In genomic region chr9:125241863-125242739, GRCh38 we compare ENCODE assay signal across 8 cellular contexts. TPM values are rescaled to one million over a fixed set of nuclear protein-coding genes. Genes with fewer than 3 reads are reported as not detected.
A peak's percentile ranks its signal among the peaks of the same experiment; 100 is the strongest.
DNase-seq lines count a peak whose midpoint lies in the region; ATAC-seq and TF ChIP-seq lines count a peak whose summit lies in the region.

No MANE protein-coding gene starts in this region.

- H3K4me1 Mint-ChIP-seq in activated CD4-positive, alpha-beta memory T cell treated with anti-CD3 and anti-CD28 coated beads, Interleukin-2, amount 10 ng/mL, durations not matched to agents 7 days and 5 days, result peaks cover 39% of the 10 kb centered on the region
- peaks cover 53% of the 10 kb centered on the region for H3K4me1 Mint-ChIP-seq in osteocyte (ENCODE audit: unreplicated experiment)

- peak overlapping the region; percentile 70 for H3K4me3 ChIP-seq in fibroblast of villous mesenchyme (ENCODE audit: low read depth, low read length)

- CTCF ChIA-PET in activated CD4-positive, alpha-beta memory T cell treated with anti-CD3 and anti-CD28 coated beads, Interleukin-2, amount 10 ng/mL, durations not matched to agents 7 days and 5 days (lab: Charles Lee), result interaction anchor here (0.7 to 2.4 kb wide), 7 partner anchors 14 to 1157 kb away, joined by 3 to 26 read pairs (median 4); partner anchors contain the start of genes GAPVD1 and RABEPK

- POLR2A ChIA-PET in activated CD4-positive, alpha-beta memory T cell treated with anti-CD3 and anti-CD28 coated beads, Interleukin-2, amount 10 ng/mL, durations not matched to agents 7 days and 5 days (lab: Charles Lee), result interaction anchor here (0.6 to 5.0 kb wide), 52 partner anchors 7 to 1564 kb away, joined by 3 to 112 read pairs (median 6); partner anchors contain the start of genes ARPC5L, GAPVD1, GOLGA1 and PPP6C

- H3K4me3 Mint-ChIP-seq in activated CD4-positive, alpha-beta memory T cell treated with anti-CD3 and anti-CD28 coated beads, Interleukin-2, amount 10 ng/mL, durations not matched to agents 7 days and 5 days, result peak overlapping the region; percentile 92
- peak overlapping the region; percentile 89 for H3K4me3 Mint-ChIP-seq in osteocyte (ENCODE audit: unreplicated experiment)

- H3K27ac Mint-ChIP-seq in activated CD4-positive, alpha-beta memory T cell treated with anti-CD3 and anti-CD28 coated beads, Interleukin-2, amount 10 ng/mL, durations not matched to agents 7 days and 5 days, result peak overlapping the region; percentile 98
- H3K27ac Mint-ChIP-seq in osteocyte (ENCODE audit: unreplicated experiment), result peak overlapping the region; percentile 99

- H3K9me3 Mint-ChIP-seq in activated CD4-positive, alpha-beta memory T cell treated with anti-CD3 and anti-CD28 coated beads, Interleukin-2, amount 10 ng/mL, durations not matched to agents 7 days and 5 days, result no peaks in the 10 kb centered on the region
- no peaks in the 10 kb centered on the region for H3K9me3 Mint-ChIP-seq in osteocyte (ENCODE audit: unreplicated experiment)

- no peak for TF ChIP-seq CTCF in fibroblast of villous mesenchyme (IDR thresholded peaks at IDR 0.05; ENCODE audit: insufficient read depth, low read depth, low read length)
- no peak for TF ChIP-seq CTCF in osteocyte (IDR thresholded peaks at IDR 0.05)

- no peaks in the 10 kb centered on the region for H3K27me3 Mint-ChIP-seq in activated CD4-positive, alpha-beta memory T cell treated with anti-CD3 and anti-CD28 coated beads, Interleukin-2, amount 10 ng/mL, durations not matched to agents 7 days and 5 days
- no peaks in the 10 kb centered on the region for H3K27me3 Mint-ChIP-seq in osteocyte (ENCODE audit: unreplicated experiment)

- ATAC-seq in GM18861 (IDR thresholded peaks at IDR 0.05; ENCODE audit: unreplicated experiment) (peak; percentile 8), HG03354 (IDR thresholded peaks at IDR 0.05; ENCODE audit: poor library complexity, severe bottlenecking, unreplicated experiment) (peak; percentile 26)

- DNase-seq in AG08395 (ENCODE audit: low spot score) (peak; percentile 9), fibroblast of villous mesenchyme (ENCODE audit: low read depth) (no peak), osteocyte (ENCODE audit: extremely low spot score, unreplicated experiment) (no peak), NCI-H187 (lab: John Stamatoyannopoulos, UW) (no peak), midbrain (lab: John Stamatoyannopoulos, UW) (no peak)
- no peak for DNase-seq in activated CD4-positive, alpha-beta memory T cell treated with anti-CD3 and anti-CD28 coated beads, Interleukin-2, amount 10 ng/mL, durations not matched to agents 7 days and 5 days

- H3K36me3 Mint-ChIP-seq in activated CD4-positive, alpha-beta memory T cell treated with anti-CD3 and anti-CD28 coated beads, Interleukin-2, amount 10 ng/mL, durations not matched to agents 7 days and 5 days (ENCODE audit: low read depth), result peaks cover 49% of the 10 kb centered on the region
- H3K36me3 Mint-ChIP-seq in osteocyte (ENCODE audit: unreplicated experiment), result peaks cover 25% of the 10 kb centered on the region

RNA-seq across cellular contexts. Expression of gene HSPA5, which starts 1.0 kb away (rescaled TPM):
- total RNA-seq in activated CD4-positive, alpha-beta memory T cell treated with anti-CD3 and anti-CD28 coated beads, Interleukin-2, amount 10 ng/mL, durations not matched to agents 7 days and 5 days, result 100 to 1,000 TPM; 155 to 156 TPM
- total RNA-seq in fibroblast of villous mesenchyme (130 and 132 TPM in 2 replicates), osteocyte (282 and 300 TPM in 2 replicates)

RNA-seq across cellular contexts. Expression of gene GAPVD1, which starts 19.5 kb away (rescaled TPM):
- total RNA-seq in activated CD4-positive, alpha-beta memory T cell treated with anti-CD3 and anti-CD28 coated beads, Interleukin-2, amount 10 ng/mL, durations not matched to agents 7 days and 5 days, result 10 to 100 TPM; 47.7 to 49.6 TPM
- 72.8 and 88.9 TPM in 2 replicates for total RNA-seq in fibroblast of villous mesenchyme
- 56.1 and 56.5 TPM in 2 replicates for total RNA-seq in osteocyte

RNA-seq across cellular contexts. Expression of gene RABEPK, which starts 41.8 kb away (rescaled TPM):
- 10 to 100 TPM; 11.8 to 12.1 TPM for total RNA-seq in activated CD4-positive, alpha-beta memory T cell treated with anti-CD3 and anti-CD28 coated beads, Interleukin-2, amount 10 ng/mL, durations not matched to agents 7 days and 5 days
- 32.0 and 33.8 TPM in 2 replicates for total RNA-seq in fibroblast of villous mesenchyme
- total RNA-seq in osteocyte, result 20.2 and 20.7 TPM in 2 replicates

RNA-seq across cellular contexts. Expression of gene PPP6C, which starts 52.5 kb away (rescaled TPM):
- 10 to 100 TPM; 56.4 to 57.6 TPM for total RNA-seq in activated CD4-positive, alpha-beta memory T cell treated with anti-CD3 and anti-CD28 coated beads, Interleukin-2, amount 10 ng/mL, durations not matched to agents 7 days and 5 days
- 27.4 and 43.2 TPM in 2 replicates for total RNA-seq in fibroblast of villous mesenchyme
- total RNA-seq in osteocyte, result 34.9 and 37.9 TPM in 2 replicates
